Comparison of ENCODE assay signal across 15 cellular contexts in genomic region chr2:24339856-24340262, GRCh38. TPM values are rescaled to one million over a fixed set of nuclear protein-coding genes. Genes with fewer than 3 reads are reported as not detected.
DNase-seq lines count a peak whose midpoint lies in the region; ATAC-seq lines count a peak whose summit lies in the region.
"Had no signal": no experiment of that assay in that cellular context is flagged by ENCODE, and none has a peak within 500 bp of the region (broad histone marks: within the 10 kb centered on the region; RNA-seq: fewer than 3 reads in every experiment).

No MANE protein-coding gene starts in this region.

- no peaks in the 10 kb centered on the region for H3K27me3 Mint-ChIP-seq in activated naive CD8-positive, alpha-beta T cell
- no peaks in the 10 kb centered on the region for H3K27me3 Mint-ChIP-seq in activated naive CD8-positive, alpha-beta T cell treated with anti-CD3 and anti-CD28 coated beads for 36 hours
- H3K27me3 Mint-ChIP-seq in dendritic cell treated with granulocyte-macrophage colony-stimulating factor and Interleukin-4, amounts not matched to agents 40 ng/mL and 50 ng/mL, for 4 days: no peaks in the 10 kb centered on the region
- no peaks in the 10 kb centered on the region for H3K27me3 Mint-ChIP-seq in naive B cell

- 11 to 59% methylated on average over 6 of the region's 6 CpGs for WGBS in aorta, 2 donors

- no peaks in the 10 kb centered on the region for H3K9me3 Mint-ChIP-seq in activated naive CD8-positive, alpha-beta T cell (ENCODE audit: low read depth)
- no peaks in the 10 kb centered on the region for H3K9me3 Mint-ChIP-seq in activated naive CD8-positive, alpha-beta T cell treated with anti-CD3 and anti-CD28 coated beads for 36 hours
- no peaks in the 10 kb centered on the region for H3K9me3 Mint-ChIP-seq in dendritic cell treated with granulocyte-macrophage colony-stimulating factor and Interleukin-4, amounts not matched to agents 40 ng/mL and 50 ng/mL, for 4 days
- no peaks in the 10 kb centered on the region for H3K9me3 Mint-ChIP-seq in naive B cell
- H3K9me3 Mint-ChIP-seq: GM23338 had no signal

- H3K4me3 ChIP-seq in aorta (ENCODE audit: low read length in 2 of 2): no peak overlapping the region
- H3K4me3 ChIP-seq: GM23338 had no signal

- H3K4me1 ChIP-seq in aorta (ENCODE audit: control insufficient read depth in 1 of 2, insufficient read depth in 2 of 2, low read length in 2 of 2): no peaks in the 10 kb centered on the region

- peaks cover 76% of the 10 kb centered on the region for H3K4me1 Mint-ChIP-seq in activated naive CD8-positive, alpha-beta T cell (ENCODE audit: low read depth)
- peaks cover 62% of the 10 kb centered on the region for H3K4me1 Mint-ChIP-seq in activated naive CD8-positive, alpha-beta T cell treated with anti-CD3 and anti-CD28 coated beads for 36 hours
- H3K4me1 Mint-ChIP-seq in dendritic cell treated with granulocyte-macrophage colony-stimulating factor and Interleukin-4, amounts not matched to agents 40 ng/mL and 50 ng/mL, for 4 days (ENCODE audit: low read depth): peaks cover 66% of the 10 kb centered on the region
- peaks cover 65 to 86% (median 83%) of the 10 kb centered on the region in 3 donors for H3K4me1 Mint-ChIP-seq in naive B cell

- intact Hi-C loops in dendritic cell treated with granulocyte-macrophage colony-stimulating factor and Interleukin-4, amounts not matched to agents 40 ng/mL and 50 ng/mL, for 4 days (cut with micrococcal nuclease): loop anchor here (2.0 kb wide), 1 partner anchor 43 kb away; no protein-coding TSS in a partner anchor
- intact Hi-C loops in aorta (cut with DNase I): no loop called here

- no peaks in the 10 kb centered on the region for H3K27me3 ChIP-seq in aorta (ENCODE audit: control insufficient read depth in 1 of 2, insufficient read depth in 2 of 2, low read length in 1 of 2)

- ATAC-seq in naive B cell (ENCODE audit: low read depth in 2 of 2): no peak
- peak; percentile 15 for ATAC-seq in aorta (ENCODE audit: low FRiP score)
- ATAC-seq: GM23338 had no signal

- no peaks in the 10 kb centered on the region for H3K9me3 ChIP-seq in aorta (ENCODE audit: control insufficient read depth, low read length)

- H3K36me3 Mint-ChIP-seq in activated naive CD8-positive, alpha-beta T cell: peaks cover 4% of the 10 kb centered on the region
- H3K36me3 Mint-ChIP-seq in activated naive CD8-positive, alpha-beta T cell treated with anti-CD3 and anti-CD28 coated beads for 36 hours: peaks cover 13% of the 10 kb centered on the region
- peaks cover 21% of the 10 kb centered on the region for H3K36me3 Mint-ChIP-seq in dendritic cell treated with granulocyte-macrophage colony-stimulating factor and Interleukin-4, amounts not matched to agents 40 ng/mL and 50 ng/mL, for 4 days (ENCODE audit: low read depth)
- H3K36me3 Mint-ChIP-seq in naive B cell: peaks cover 7 to 8% of the 10 kb centered on the region in 2 donors

- H3K36me3 ChIP-seq in aorta (ENCODE audit: control insufficient read depth in 1 of 2, insufficient read depth in 2 of 2, low read length in 1 of 2): no peaks in the 10 kb centered on the region

- DNase-seq in activated naive CD8-positive, alpha-beta T cell treated with anti-CD3 and anti-CD28 coated beads for 36 hours: no peak
- DNase-seq in naive B cell (no peak), aorta (no peak), HuH-7 (ENCODE audit: low spot score) (no peak), GM03348 (ENCODE audit: low spot score) (no peak), HuH-7.5 (ENCODE audit: low spot score) (no peak)
- DNase-seq: C1 segment of cervical spinal cord, Kasumi-1, NCI-H1417, NCI-H2029 treated with DMSO at 0.1 percent for 48 hours, NCI-H510A treated with DMSO at 0.1 percent for 48 hours, SHP77 had no signal

- no peak overlapping the region for H3K4me3 Mint-ChIP-seq in activated naive CD8-positive, alpha-beta T cell
- no peak overlapping the region for H3K4me3 Mint-ChIP-seq in activated naive CD8-positive, alpha-beta T cell treated with anti-CD3 and anti-CD28 coated beads for 36 hours
- no peak overlapping the region for H3K4me3 Mint-ChIP-seq in dendritic cell treated with granulocyte-macrophage colony-stimulating factor and Interleukin-4, amounts not matched to agents 40 ng/mL and 50 ng/mL, for 4 days
- H3K4me3 Mint-ChIP-seq in naive B cell: peak overlapping the region in 6 of 8 donors; percentile 27 to 72 (median 49)
- H3K4me3 Mint-ChIP-seq: GM23338 had no signal

- H3K27ac Mint-ChIP-seq in activated naive CD8-positive, alpha-beta T cell: peak overlapping the region; percentile 10
- H3K27ac Mint-ChIP-seq in activated naive CD8-positive, alpha-beta T cell treated with anti-CD3 and anti-CD28 coated beads for 36 hours: no peak overlapping the region
- H3K27ac Mint-ChIP-seq in dendritic cell treated with granulocyte-macrophage colony-stimulating factor and Interleukin-4, amounts not matched to agents 40 ng/mL and 50 ng/mL, for 4 days: peak overlapping the region; percentile 64
- H3K27ac Mint-ChIP-seq in naive B cell: peak overlapping the region; percentile 47 to 96 (median 85)
- H3K27ac Mint-ChIP-seq: GM23338 had no signal

- no peak overlapping the region for H3K27ac ChIP-seq in aorta (ENCODE audit: low read depth in 1 of 2, low read length in 2 of 2)

RNA-seq across cellular contexts. Expression of gene ITSN2, which starts 20.5 kb away (rescaled TPM):
- 10 to 100 TPM; 46.2 to 46.9 TPM for total RNA-seq in activated naive CD8-positive, alpha-beta T cell treated with anti-CD3 and anti-CD28 coated beads for 36 hours
- polyA plus RNA-seq in naive B cell (ENCODE audit: low read depth in 6 of 6) (100 to 1,000 TPM in 4 of 6 donors, 10 to 100 TPM in 2; 57.8 to 163 (median 113) TPM), aorta (10 to 100 TPM; 20.5 to 26.7 TPM)
- total RNA-seq in aorta: 10 to 100 TPM; 61.1 to 87.0 TPM

Comparison
In these comparisons a context has a peak if more than half of its experiments do, and no peak if none do; other contexts are left out.
1. H3K4me3 Mint-ChIP-seq: peak in naive B cell (6 of 8); none in activated naive CD8-positive, alpha-beta T cell (single experiment), activated naive CD8-positive, alpha-beta T cell treated with anti-CD3 and anti-CD28 coated beads for 36 hours (single experiment) and dendritic cell treated with granulocyte-macrophage colony-stimulating factor and Interleukin-4, amounts not matched to agents 40 ng/mL and 50 ng/mL, for 4 days (single experiment).